ENCODE assay signal across 8 cellular contexts in genomic region chr18:50356036-50356945, GRCh38. TPM values are rescaled to one million over a fixed set of nuclear protein-coding genes. Genes with fewer than 3 reads are reported as not detected.
DNase-seq lines count a peak whose midpoint lies in the region; ATAC-seq, FAIRE-seq and TF ChIP-seq lines count a peak whose summit lies in the region.

No MANE protein-coding gene starts in this region.

- peak; percentile 67 for ATAC-seq in HG03159 (IDR thresholded peaks at IDR 0.05; ENCODE audit: unreplicated experiment)
- peak; percentile 97 for ATAC-seq in HepG2

- TF ChIP-seq EP300 in HepG2 (IDR thresholded peaks at IDR 0.05; ENCODE audit: low read depth in 2 of 2, low read length in 2 of 2) (no peak), HepG2 (CRISPR knock-in tag; IDR thresholded peaks at IDR 0.05; ENCODE audit: borderline replicate concordance) (no peak)

- no peak overlapping the region for H3K4me3 ChIP-seq in CD8-positive, alpha-beta memory T cell (ENCODE audit: low read length)
- no peak overlapping the region for H3K4me3 ChIP-seq in HepG2 (replicated peaks in 1 of 3; ENCODE audit: insufficient read depth in 1 of 3, low read depth in 2 of 3, low read length in 3 of 3)

- DNase-seq in CD8-positive, alpha-beta memory T cell: no peak
- DNase-seq in GM19239 (ENCODE audit: insufficient read length, low spot score) (no peak), SKM-1 treated with dmso at 0.1 percent for 144 hours (lab: John Stamatoyannopoulos, UW; ENCODE audit: unreplicated experiment) (peak; percentile 84), HepG2 (ENCODE audit: low spot score) (peak; percentile 11), Ammon's horn (ENCODE audit: low spot score) (no peak), 8988T (no peak), endothelial cell (ENCODE audit: low spot score) (no peak)

- H3K4me1 Mint-ChIP-seq in CD8-positive, alpha-beta memory T cell: peaks cover 8 to 15% (median 10%) of the 10 kb centered on the region in 3 donors
- H3K4me1 Mint-ChIP-seq in endothelial cell (ENCODE audit: unreplicated experiment): no peaks in the 10 kb centered on the region

- no peaks in the 10 kb centered on the region for H3K27me3 ChIP-seq in CD8-positive, alpha-beta memory T cell (ENCODE audit: insufficient read depth, low read length, poor library complexity, severe bottlenecking)
- peaks cover 2 to 4% of the 10 kb centered on the region in 2 experiments; a peak in 3 of 5 replicates for H3K27me3 ChIP-seq in HepG2 (ENCODE audit: control insufficient read depth in 1 of 2, insufficient read depth in 2 of 2, low read length in 2 of 2)

- POLR2A ChIA-PET in CD8-positive, alpha-beta memory T cell (lab: Charles Lee): no interaction called here
- POLR2A ChIA-PET in HepG2 (lab: Yijun Ruan, JAX): interaction anchor here (1.0 to 1.5 kb wide), 3 partner anchors 18 to 75 kb away, joined by 3 to 4 read pairs (median 3); partner anchors contain the start of genes MBD1 and SKA1

- BruUV-seq in HepG2 (replicated peaks; lab: Mats Ljungman, UMichigan): no TSS peak

- no peaks in the 10 kb centered on the region for H3K9me3 ChIP-seq in CD8-positive, alpha-beta memory T cell (ENCODE audit: low read length)
- no peaks in the 10 kb centered on the region for H3K9me3 ChIP-seq in HepG2 (ENCODE audit: low read length)

- intact Hi-C loops in HepG2 (cut with micrococcal nuclease; ENCODE audit: unreplicated experiment): loop anchor here (5.0 kb wide), 3 partner anchors 49 to 71 kb away; partner anchors contain the start of gene CXXC1

- H3K27ac ChIP-seq in CD8-positive, alpha-beta memory T cell (ENCODE audit: low read depth, low read length): no peak overlapping the region
- H3K27ac ChIP-seq in HepG2 (ENCODE audit: extremely low read length, insufficient read depth, low read length): no peak overlapping the region

- no peaks in the 10 kb centered on the region for H3K36me3 Mint-ChIP-seq in CD8-positive, alpha-beta memory T cell
- H3K36me3 Mint-ChIP-seq in endothelial cell (ENCODE audit: low read depth, unreplicated experiment): no peaks in the 10 kb centered on the region

- H3K36me3 ChIP-seq in CD8-positive, alpha-beta memory T cell (ENCODE audit: insufficient read depth, low read length): no peaks in the 10 kb centered on the region
- H3K36me3 ChIP-seq in HepG2 (replicated peaks in 1 of 2; ENCODE audit: control insufficient read depth in 1 of 2, insufficient read depth in 2 of 2, low read length in 2 of 2): no peaks in the 10 kb centered on the region

- no peaks in the 10 kb centered on the region for H3K9me3 Mint-ChIP-seq in CD8-positive, alpha-beta memory T cell
- H3K9me3 Mint-ChIP-seq in endothelial cell (ENCODE audit: unreplicated experiment): no peaks in the 10 kb centered on the region

- peak; percentile 83 for FAIRE-seq in GM19239 (lab: Jason Lieb, UNC)
- no peak for FAIRE-seq in HepG2 (lab: Jason Lieb, UNC)

- H3K27me3 Mint-ChIP-seq in CD8-positive, alpha-beta memory T cell: peaks cover 18 to 36% of the 10 kb centered on the region in 2 donors
- H3K27me3 Mint-ChIP-seq in endothelial cell (ENCODE audit: unreplicated experiment): no peaks in the 10 kb centered on the region

- peak overlapping the region in 5 of 8 donors; percentile 2 to 94 (median 24) for H3K27ac Mint-ChIP-seq in CD8-positive, alpha-beta memory T cell
- no peak overlapping the region for H3K27ac Mint-ChIP-seq in endothelial cell (ENCODE audit: unreplicated experiment)

- in situ Hi-C loops in HepG2 (cut with HindIII; ENCODE audit: extremely low pct_ligation_motif_present, low pct_unique_long_range_greater_than_20kb): loop anchor here (10.0 kb wide), 1 partner anchor 141 kb away; no protein-coding TSS in a partner anchor

- no peaks in the 10 kb centered on the region for H4K20me1 ChIP-seq in HepG2 (ENCODE audit: insufficient read depth, low read length)

- 4% methylated on average over 4 of the region's 4 CpGs for WGBS in HepG2 (ENCODE audit: low lambda C conversion rate)

- H3K4me1 ChIP-seq in CD8-positive, alpha-beta memory T cell (ENCODE audit: insufficient read depth, low read length): peaks cover 5% of the 10 kb centered on the region
- peaks cover 15% of the 10 kb centered on the region for H3K4me1 ChIP-seq in HepG2 (ENCODE audit: insufficient read depth, low read length)

- no peak for TF ChIP-seq RAD21 in HepG2 (CRISPR knock-in tag; IDR thresholded peaks at IDR 0.05)

- peak overlapping the region; percentile 59 for H3K4me2 ChIP-seq in HepG2 (ENCODE audit: low read depth, low read length)

- CTCF ChIA-PET in CD8-positive, alpha-beta memory T cell (lab: Charles Lee): interaction anchor here (0.6 to 3.1 kb wide), 39 partner anchors 10 to 859 kb away, joined by 3 to 45 read pairs (median 4); partner anchors contain the start of genes CFAP53, MBD1 and SKA1
- CTCF ChIA-PET in HepG2 (lab: Yijun Ruan, JAX; ENCODE audit: low intra/inter-chr PET ratio, low total read pairs): interaction anchor here (0.7 to 2.5 kb wide), 7 partner anchors 69 to 347 kb away, joined by 3 to 32 read pairs (median 6); partner anchors contain the start of gene CXXC1

- peak overlapping the region; percentile 78 for H2AFZ ChIP-seq in HepG2 (ENCODE audit: low read length)

- TF ChIP-seq CTCF in HepG2 (CRISPR knock-in tag; IDR thresholded peaks at IDR 0.05) (peak; percentile 22), endothelial cell (IDR thresholded peaks at IDR 0.05; ENCODE audit: unreplicated experiment) (no peak)

- no peaks in the 10 kb centered on the region for H3K79me2 ChIP-seq in HepG2 (ENCODE audit: insufficient read depth, low read length)

- H3K4me3 Mint-ChIP-seq in CD8-positive, alpha-beta memory T cell: peak overlapping the region in 4 of 7 donors; percentile 9 to 54 (median 28)
- no peak overlapping the region for H3K4me3 Mint-ChIP-seq in endothelial cell (ENCODE audit: unreplicated experiment)

- H3K9ac ChIP-seq in HepG2 (ENCODE audit: insufficient read depth, low read depth, low read length): no peak overlapping the region

- TF ChIP-seq POLR2A in HepG2 (IDR thresholded peaks at IDR 0.05; ENCODE audit: insufficient read depth in 1 of 2, low read depth in 2 of 2, low read length in 2 of 2): no peak

TF ChIP-seq in HepG2, 621 proteins besides CTCF, POLR2A, EP300 and RAD21 (continues in another document):
- no peak for TF ChIP-seq KLF11 (CRISPR knock-in tag; IDR thresholded peaks at IDR 0.05)

RNA-seq across cellular contexts. Expression of gene SKA1, which starts 18.6 kb away (rescaled TPM):
- total RNA-seq in CD8-positive, alpha-beta memory T cell: 10 to 100 TPM; 26.5 to 28.7 TPM
- polyA plus RNA-seq in CD8-positive, alpha-beta memory T cell: 0.40 TPM
- total RNA-seq in HepG2 (2016; rRNA removed; fragmentation: Illumina TruSeq; extraction: Trizol): 21.3 and 28.3 TPM in 2 replicates
- 6.7 and 10.0 TPM in 2 replicates for total RNA-seq in HepG2 (2016; cell fraction: cytosol; rRNA removed; fragmentation: Illumina TruSeq; extraction: Trizol; ENCODE audit: low read depth)
- 20.6 and 27.1 TPM in 2 replicates for total RNA-seq in HepG2 (2016; cell fraction: insoluble cytoplasmic fraction; rRNA removed; fragmentation: Illumina TruSeq; extraction: Trizol)
- 22.9 and 24.8 TPM in 2 replicates for total RNA-seq in HepG2 (2016; cell fraction: membrane; rRNA removed; fragmentation: Illumina TruSeq; extraction: Trizol)
- 7.1 and 8.3 TPM in 2 replicates for total RNA-seq in HepG2 (2016; cell fraction: nucleus; rRNA removed; fragmentation: Illumina TruSeq; extraction: Trizol)
- 3.8 and 5.3 TPM in 2 replicates for polyA plus RNA-seq in HepG2 (2011; rRNA removed)
- polyA plus RNA-seq in HepG2 (2011; cell fraction: cytosol; rRNA removed): 2.9 and 3.6 TPM in 2 replicates
- 1.5 and 1.6 TPM in 2 replicates for polyA plus RNA-seq in HepG2 (2011; cell fraction: nucleus; rRNA removed)
- 2.5 and 3.5 TPM in 2 replicates for polyA plus RNA-seq in HepG2 (2012)
- polyA plus RNA-seq in HepG2 (2016; cell fraction: cytosol; fragmentation: Illumina TruSeq; extraction: Trizol; ENCODE audit: low read depth): 4.4 and 5.1 TPM in 2 replicates
- 23.2 and 23.5 TPM in 2 replicates for polyA plus RNA-seq in HepG2 (2016; cell fraction: insoluble cytoplasmic fraction; fragmentation: Illumina TruSeq; extraction: Trizol; ENCODE audit: low read depth)
- 11.2 and 11.9 TPM in 2 replicates for polyA plus RNA-seq in HepG2 (2016; cell fraction: membrane; fragmentation: Illumina TruSeq; extraction: Trizol; ENCODE audit: low read depth)
- polyA plus RNA-seq in HepG2 (2016; cell fraction: nucleus; fragmentation: Illumina TruSeq; extraction: Trizol; ENCODE audit: insufficient read depth, low read depth): 11.8 and 12.4 TPM in 2 replicates
- polyA minus RNA-seq in HepG2 (2011; rRNA and poly(A)+ RNA removed; ENCODE audit: low replicate concordance): 2.7 and 11.2 TPM in 2 replicates
- 4.8 and 5.6 TPM in 2 replicates for polyA minus RNA-seq in HepG2 (2011; cell fraction: cytosol; rRNA and poly(A)+ RNA removed)
- 3.0 and 4.4 TPM in 2 replicates for polyA minus RNA-seq in HepG2 (2011; cell fraction: nucleus; rRNA and poly(A)+ RNA removed)
- total RNA-seq in endothelial cell (ENCODE audit: unreplicated experiment): 4.7 TPM

Comparison
In these comparisons a context has a peak if more than half of its experiments do, and no peak if none do; other contexts are left out.
1. DNase-seq: peak in SKM-1 treated with dmso at 0.1 percent for 144 hours (single experiment) and HepG2 (single experiment); none in CD8-positive, alpha-beta memory T cell (0 of 5), GM19239 (single experiment), Ammon's horn (single experiment), 8988T (single experiment) and endothelial cell (single experiment).